In genomic region chr10:70096016-70096704, GRCh38 we compare ENCODE assay signal across 1 cellular context.
TF ChIP-seq lines count a peak whose summit lies in the region.

No MANE protein-coding gene starts in this region.

TF ChIP-seq in HepG2, 621 proteins besides CTCF, POLR2A, EP300 and RAD21:
- TF ChIP-seq GPN1 (CRISPR knock-in tag; IDR thresholded peaks at IDR 0.05; ENCODE audit: borderline replicate concordance) (no peak), CEBPB (IDR thresholded peaks at IDR 0.05; ENCODE audit: borderline replicate concordance, low read depth, low read length) (peak; percentile 60; the same call in 1 of the 2 replicates)
